8 cellular contexts compared by ENCODE assay signal in the genomic region with DNA sequence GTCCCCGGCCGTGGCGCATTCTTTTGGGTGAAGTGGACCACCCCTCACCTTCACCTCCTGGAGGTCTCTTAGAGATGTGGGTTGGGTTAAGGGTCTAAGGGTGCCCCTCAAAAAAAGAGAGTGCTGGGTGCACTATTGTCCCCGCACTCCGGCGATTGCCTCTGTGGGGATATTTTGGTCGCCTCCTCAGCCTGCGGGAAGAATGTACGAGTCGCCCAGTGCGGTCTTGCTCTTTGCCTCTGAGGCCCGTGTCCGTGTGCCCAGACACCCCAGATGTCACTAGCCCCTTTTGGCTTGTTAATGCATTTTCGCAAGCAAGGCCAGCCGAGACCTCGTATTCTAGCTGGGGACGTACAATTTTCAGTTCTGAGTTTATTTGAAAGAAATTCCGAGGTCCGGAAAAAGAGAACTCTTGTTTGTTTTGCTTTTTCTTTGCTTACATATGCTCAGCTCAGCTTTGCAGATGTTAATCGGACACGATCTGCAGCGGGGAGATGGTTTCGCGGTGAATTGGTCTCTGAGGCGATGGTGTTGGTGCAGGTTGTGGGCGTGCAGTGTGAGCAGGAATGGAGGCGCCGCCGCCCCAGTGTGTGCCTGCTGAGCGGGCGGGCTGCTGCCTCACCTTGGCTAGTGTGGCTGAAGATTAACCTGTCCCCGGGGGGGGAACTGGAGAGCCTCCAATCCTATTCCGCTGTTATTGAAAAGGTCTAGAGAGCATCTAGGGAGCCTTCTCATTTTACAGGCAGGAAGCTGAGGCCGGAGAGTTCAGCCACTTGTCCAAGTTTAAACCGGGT. TPM values are rescaled to one million over a fixed set of nuclear protein-coding genes. Genes with fewer than 3 reads are reported as not detected.
A peak's percentile ranks its signal among the peaks of the same experiment; 100 is the strongest.
DNase-seq lines count a peak whose midpoint lies in the region; ATAC-seq and TF ChIP-seq lines count a peak whose summit lies in the region.

No MANE protein-coding gene starts in this region.

- ATAC-seq in GM19438 (IDR thresholded peaks at IDR 0.05; ENCODE audit: low read depth, unreplicated experiment): peak; percentile 59
- ATAC-seq in activated CD4-positive, CD25-positive, alpha-beta regulatory T cell treated with anti-CD3 and anti-CD28 coated beads, Interleukin-2, amount 50 U/mL, for 24 hours: peak; percentile 66 to 74

- peak overlapping the region; percentile 58 to 83 for H3K9ac ChIP-seq in liver (ENCODE audit: low read depth in 1 of 2, low read length in 2 of 2)

- TF ChIP-seq EP300 in Ishikawa (IDR thresholded peaks at IDR 0.05; ENCODE audit: borderline replicate concordance): no peak

- TF ChIP-seq RAD21 in Ishikawa (IDR thresholded peaks at IDR 0.05; ENCODE audit: low read depth) (no peak), liver (IDR thresholded peaks at IDR 0.05) (peak in 1 of 2 donors; percentile 3)

- H3K4me1 ChIP-seq in liver (ENCODE audit: control insufficient read depth in 4 of 4, insufficient read depth in 4 of 4, low read length in 3 of 4): peaks cover 0 to 27% (median 17%) of the 10 kb centered on the region in 4 donors

- TF ChIP-seq CTCF in liver (IDR thresholded peaks at IDR 0.05; ENCODE audit: low read depth, low read length, missing input control): no peak

- no peaks in the 10 kb centered on the region for H3K36me3 ChIP-seq in liver (ENCODE audit: control insufficient read depth in 4 of 4, insufficient read depth in 3 of 4, low read depth in 1 of 4, low read length in 3 of 4)

- H3K9me3 ChIP-seq in liver (ENCODE audit: control insufficient read depth in 4 of 4, low read length in 3 of 4): no peaks in the 10 kb centered on the region

- peak overlapping the region; percentile 83 for H3K27ac ChIP-seq in cingulate gyrus (ENCODE audit: low read depth, low read length)
- peak overlapping the region; percentile 74 to 76 for H3K27ac ChIP-seq in liver (ENCODE audit: low read depth in 1 of 2, low read length in 2 of 2)

- no peaks in the 10 kb centered on the region for H3K27me3 ChIP-seq in liver (ENCODE audit: control insufficient read depth in 4 of 4, insufficient read depth in 4 of 4, low read length in 3 of 4)

- WGBS in liver: under 1% methylated on average over 35 of the region's 35 CpGs

- DNase-seq in AML-193 (lab: John Stamatoyannopoulos, UW): peak; percentile 29 to 33
- peak; percentile 40 for DNase-seq in stimulated activated CD8-positive, alpha-beta memory T cell treated with anti-CD3 and anti-CD28 coated beads, Interleukin-12 subunit alpha, Interleukin-12 subunit beta, amount 100 ng/mL, for 1 hour (ENCODE audit: low read depth)
- no peak for DNase-seq in T1000 (lab: John Stamatoyannopoulos, UW)

- peak overlapping the region; percentile 64 to 90 (median 79) for H3K4me3 ChIP-seq in liver (ENCODE audit: low read depth in 1 of 3, low read length in 3 of 3)

TF ChIP-seq in Ishikawa, 13 proteins besides CTCF, POLR2A, EP300 and RAD21 (continues in another document):
- TF ChIP-seq, protein P1, sequence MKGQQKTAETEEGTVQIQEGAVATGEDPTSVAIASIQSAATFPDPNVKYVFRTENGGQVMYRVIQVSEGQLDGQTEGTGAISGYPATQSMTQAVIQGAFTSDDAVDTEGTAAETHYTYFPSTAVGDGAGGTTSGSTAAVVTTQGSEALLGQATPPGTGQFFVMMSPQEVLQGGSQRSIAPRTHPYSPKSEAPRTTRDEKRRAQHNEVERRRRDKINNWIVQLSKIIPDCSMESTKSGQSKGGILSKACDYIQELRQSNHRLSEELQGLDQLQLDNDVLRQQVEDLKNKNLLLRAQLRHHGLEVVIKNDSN (IDR thresholded peaks at IDR 0.05): no peak
- TF ChIP-seq, protein P2, sequence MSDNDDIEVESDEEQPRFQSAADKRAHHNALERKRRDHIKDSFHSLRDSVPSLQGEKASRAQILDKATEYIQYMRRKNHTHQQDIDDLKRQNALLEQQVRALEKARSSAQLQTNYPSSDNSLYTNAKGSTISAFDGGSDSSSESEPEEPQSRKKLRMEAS (IDR thresholded peaks at IDR 0.05): no peak; the same call in 1 of the 2 replicates
- no peak for TF ChIP-seq TCF12 (IDR thresholded peaks at IDR 0.05; ENCODE audit: low read depth)
- peak; percentile 49; the same call in 1 of the 2 replicates for TF ChIP-seq YY1 (IDR thresholded peaks at IDR 0.05; ENCODE audit: low read depth)
- TF ChIP-seq TAF1 (IDR thresholded peaks at IDR 0.05; ENCODE audit: low read depth): no peak
- TF ChIP-seq TEAD4 (IDR thresholded peaks at IDR 0.05): 0 out of 2 replicates have a peak, but pooled peaks have one; percentile 5
- TF ChIP-seq CREB1 (IDR thresholded peaks at IDR 0.05; ENCODE audit: low read depth): no peak
- TF ChIP-seq NFIC (IDR thresholded peaks at IDR 0.05): peak; percentile 56; the same call in 1 of the 2 replicates
- no peak for TF ChIP-seq EGR1 (IDR thresholded peaks at IDR 0.05)
- no peak for TF ChIP-seq FOXM1 (IDR thresholded peaks at IDR 0.05; ENCODE audit: borderline replicate concordance, low read depth)
- TF ChIP-seq, protein P3, sequence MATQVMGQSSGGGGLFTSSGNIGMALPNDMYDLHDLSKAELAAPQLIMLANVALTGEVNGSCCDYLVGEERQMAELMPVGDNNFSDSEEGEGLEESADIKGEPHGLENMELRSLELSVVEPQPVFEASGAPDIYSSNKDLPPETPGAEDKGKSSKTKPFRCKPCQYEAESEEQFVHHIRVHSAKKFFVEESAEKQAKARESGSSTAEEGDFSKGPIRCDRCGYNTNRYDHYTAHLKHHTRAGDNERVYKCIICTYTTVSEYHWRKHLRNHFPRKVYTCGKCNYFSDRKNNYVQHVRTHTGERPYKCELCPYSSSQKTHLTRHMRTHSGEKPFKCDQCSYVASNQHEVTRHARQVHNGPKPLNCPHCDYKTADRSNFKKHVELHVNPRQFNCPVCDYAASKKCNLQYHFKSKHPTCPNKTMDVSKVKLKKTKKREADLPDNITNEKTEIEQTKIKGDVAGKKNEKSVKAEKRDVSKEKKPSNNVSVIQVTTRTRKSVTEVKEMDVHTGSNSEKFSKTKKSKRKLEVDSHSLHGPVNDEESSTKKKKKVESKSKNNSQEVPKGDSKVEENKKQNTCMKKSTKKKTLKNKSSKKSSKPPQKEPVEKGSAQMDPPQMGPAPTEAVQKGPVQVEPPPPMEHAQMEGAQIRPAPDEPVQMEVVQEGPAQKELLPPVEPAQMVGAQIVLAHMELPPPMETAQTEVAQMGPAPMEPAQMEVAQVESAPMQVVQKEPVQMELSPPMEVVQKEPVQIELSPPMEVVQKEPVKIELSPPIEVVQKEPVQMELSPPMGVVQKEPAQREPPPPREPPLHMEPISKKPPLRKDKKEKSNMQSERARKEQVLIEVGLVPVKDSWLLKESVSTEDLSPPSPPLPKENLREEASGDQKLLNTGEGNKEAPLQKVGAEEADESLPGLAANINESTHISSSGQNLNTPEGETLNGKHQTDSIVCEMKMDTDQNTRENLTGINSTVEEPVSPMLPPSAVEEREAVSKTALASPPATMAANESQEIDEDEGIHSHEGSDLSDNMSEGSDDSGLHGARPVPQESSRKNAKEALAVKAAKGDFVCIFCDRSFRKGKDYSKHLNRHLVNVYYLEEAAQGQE (IDR thresholded peaks at IDR 0.05; ENCODE audit: low read depth): no peak

TF ChIP-seq in liver, 16 proteins besides CTCF, POLR2A, EP300 and RAD21:
- TF ChIP-seq SP1 (IDR thresholded peaks at IDR 0.05): peak; percentile 13
- no peak for TF ChIP-seq NR2F2 (IDR thresholded peaks at IDR 0.05)
- peak; percentile 13 for TF ChIP-seq TAF1 (conservative IDR thresholded peaks at IDR 0.05)
- peak; percentile 68 for TF ChIP-seq YY1 (IDR thresholded peaks at IDR 0.05)
- TF ChIP-seq RXRA (IDR thresholded peaks at IDR 0.05): peak; percentile 12 to 57
TF ChIP-seq in liver: peak in this region for 4.

RNA-seq across cellular contexts. Expression of a gene that starts 1.4 kb away (rescaled TPM):
- total RNA-seq in liver: 100 to 1,000 TPM; 102 to 376 TPM
- 100 to 1,000 TPM; 280 to 425 TPM for polyA plus RNA-seq in liver
